16 cellular contexts compared by ENCODE assay signal in genomic region chr15:75864213-75865059, GRCh38. TPM values are rescaled to one million over a fixed set of nuclear protein-coding genes. Genes with fewer than 3 reads are reported as not detected.
A peak's percentile ranks its signal among the peaks of the same experiment; 100 is the strongest.
DNase-seq lines count a peak whose midpoint lies in the region; ATAC-seq, FAIRE-seq and TF ChIP-seq lines count a peak whose summit lies in the region.
"Had no signal": no experiment of that assay in that cellular context is flagged by ENCODE, and none has a peak within 500 bp of the region (broad histone marks: within the 10 kb centered on the region; RNA-seq: fewer than 3 reads in every experiment).

No MANE protein-coding gene starts in this region.

- H3K9me1 ChIP-seq in K562 (ENCODE audit: control insufficient read depth, insufficient read depth, low read length) = no peaks in the 10 kb centered on the region

- H3K4me2 ChIP-seq in GM23338 (no peak overlapping the region), K562 (ENCODE audit: insufficient read depth, low read length) (no peak overlapping the region)

- ATAC-seq in GM23338 (no peak), K562 (peak; percentile 29; the same call in 2 of the 3 replicates)
- ATAC-seq: CD8-positive, alpha-beta T cell; SK-N-SH treated with all-trans-retinoic acid at 6 μM for 48 hours had no signal

- no peak for DNase-seq in GM23338 (ENCODE audit: low spot score)
- DNase-seq in K562 (ENCODE audit: extremely low read depth in 1 of 4, low spot score in 3 of 4) = no peak
- no peak for DNase-seq in small intestine
- no peak for DNase-seq in iPS-NIHi7 (ENCODE audit: extremely low spot score)
- DNase-seq in left ventricle myocardium inferior = no peak
- DNase-seq in hippocampal formation (lab: John Stamatoyannopoulos, UW) = no peak
- DNase-seq: BE2C; CD8-positive, alpha-beta T cell; NCI-H1417; NCI-H2029; NCI-H2171 treated with DMSO at 0.1 percent for 48 hours; NCI-H82; Peyer's patch; Right ventricle myocardium superior had no signal

- no peaks in the 10 kb centered on the region for H3K9me2 ChIP-seq in GM23338 (ENCODE audit: insufficient read depth)

- peaks cover 33% of the 10 kb centered on the region for H3K36me3 Mint-ChIP-seq in GM23338 (ENCODE audit: low read depth)

- peak overlapping the region in 1 of 2 experiments; percentile 31; a peak in 1 of 4 replicates for H3K9ac ChIP-seq in K562 (ENCODE audit: insufficient read depth in 1 of 2, low read depth in 2 of 2, low read length in 2 of 2)

- WGBS in K562 (ENCODE audit: insufficient coverage, low coverage, missing lambda C conversion rate) = 37% methylated on average over 4 of the region's 5 CpGs
- WGBS in small intestine, 3 donors = 66 to 76% (median 73%) methylated on average over 5 of the region's 5 CpGs

- H3K9me3 ChIP-seq in KOPT-K1 (ENCODE audit: insufficient read depth, low read length, poor library complexity, severe bottlenecking) (no peaks in the 10 kb centered on the region), K562 (replicated peaks; ENCODE audit: control insufficient read depth, insufficient read depth, low read depth, low read length) (no peaks in the 10 kb centered on the region), small intestine (ENCODE audit: control insufficient read depth, low read depth) (no peaks in the 10 kb centered on the region), left ventricle myocardium inferior (replicated peaks) (no peaks in the 10 kb centered on the region)
- H3K9me3 ChIP-seq: BE2C, Peyer's patch had no signal

- H3K79me2 ChIP-seq in GM23338 (replicated peaks; ENCODE audit: insufficient read depth) (peaks cover 94% of the 10 kb centered on the region), K562 (ENCODE audit: control insufficient read depth, insufficient read depth, low read length) (peaks cover 74% of the 10 kb centered on the region)

- BruUV-seq in K562 (replicated peaks; lab: Mats Ljungman, UMichigan) = no TSS peak

- peaks cover 2% of the 10 kb centered on the region for H3K27me3 Mint-ChIP-seq in GM23338 (ENCODE audit: insufficient read depth, low read depth, poor library complexity)

- no peaks in the 10 kb centered on the region for H3K9me3 Mint-ChIP-seq in GM23338
- H3K9me3 Mint-ChIP-seq: CD8-positive, alpha-beta T cell had no signal

- no peaks in the 10 kb centered on the region for H3F3A ChIP-seq in GM23338 (replicated peaks; ENCODE audit: low read depth)

- H4K20me1 ChIP-seq in GM23338 (replicated peaks; ENCODE audit: insufficient read depth) (no peaks in the 10 kb centered on the region), K562 (replicated peaks; ENCODE audit: control insufficient read depth, insufficient read depth, low read length) (no peaks in the 10 kb centered on the region)

- FAIRE-seq in K562 (lab: Jason Lieb, UNC) (no peak), small intestine (lab: Jason Lieb, UNC) (peak; percentile 71)

- intact Hi-C loops in K562 (cut with micrococcal nuclease) (no loop called here), left ventricle myocardium inferior (cut with micrococcal nuclease) (no loop called here)

- POLR2A ChIA-PET in K562 (lab: Yijun Ruan, JAX) = interaction anchor here (0.9 to 2.0 kb wide), 4 partner anchors 9 to 23 kb away, joined by 3 to 7 read pairs (median 4); no protein-coding TSS in a partner anchor

- peaks cover 33% of the 10 kb centered on the region for H3K4me1 ChIP-seq in GM23338 (ENCODE audit: insufficient read depth)
- peaks cover 0 to 20% of the 10 kb centered on the region in 2 experiments; a peak in 2 of 5 replicates for H3K4me1 ChIP-seq in K562 (replicated peaks in 1 of 2; ENCODE audit: control insufficient read depth in 2 of 2, insufficient read depth in 2 of 2, low read length in 2 of 2)
- H3K4me1 ChIP-seq in small intestine (ENCODE audit: control insufficient read depth in 2 of 2, insufficient read depth in 1 of 2, low read depth in 1 of 2, low read length in 1 of 2) = no peaks in the 10 kb centered on the region
- H3K4me1 ChIP-seq in left ventricle myocardium inferior = peaks cover 37% of the 10 kb centered on the region
- H3K4me1 ChIP-seq: BE2C, Peyer's patch had no signal

- no peak for TF ChIP-seq POLR2A in K562 (conservative IDR thresholded peaks at IDR 0.05)

- peak; percentile 48; the same call in 1 of the 2 replicates for TF ChIP-seq EP300 in K562 (IDR thresholded peaks at IDR 0.05; ENCODE audit: low read length)

- H3K27ac ChIP-seq in GM23338 (ENCODE audit: low read depth) = no peak overlapping the region
- peak overlapping the region; percentile 69 for H3K27ac ChIP-seq in KOPT-K1 (ENCODE audit: low read depth, low read length, poor library complexity, severe bottlenecking)
- peak overlapping the region; percentile 56 for H3K27ac ChIP-seq in K562 (ENCODE audit: extremely low read depth, low read depth, low read length)
- H3K27ac ChIP-seq in small intestine (ENCODE audit: low read depth in 1 of 2, low read length in 1 of 2) = no peak overlapping the region
- no peak overlapping the region for H3K27ac ChIP-seq in left ventricle myocardium inferior (replicated peaks)
- H3K27ac ChIP-seq: Peyer's patch had no signal

- H3K27me3 ChIP-seq in GM23338 (ENCODE audit: insufficient read depth) = no peaks in the 10 kb centered on the region
- H3K27me3 ChIP-seq in K562 (ENCODE audit: control insufficient read depth in 2 of 2, insufficient read depth in 2 of 2, low read length in 2 of 2) = no peaks in the 10 kb centered on the region
- no peaks in the 10 kb centered on the region for H3K27me3 ChIP-seq in small intestine (ENCODE audit: control insufficient read depth in 2 of 2, insufficient read depth in 2 of 2, low read length in 2 of 2)
- no peaks in the 10 kb centered on the region for H3K27me3 ChIP-seq in left ventricle myocardium inferior (ENCODE audit: low read depth)
- H3K27me3 ChIP-seq: BE2C, Peyer's patch had no signal

- no peaks in the 10 kb centered on the region; the same call in 1 of the 2 replicates for H3K36me3 ChIP-seq in GM23338 (ENCODE audit: insufficient read depth)
- peaks cover 49% of the 10 kb centered on the region for H3K36me3 ChIP-seq in KOPT-K1 (ENCODE audit: insufficient read depth, low read length)
- peaks cover 69% of the 10 kb centered on the region for H3K36me3 ChIP-seq in K562 (ENCODE audit: control insufficient read depth, insufficient read depth, low read length)
- peaks cover 0 to 1% of the 10 kb centered on the region in 2 donors for H3K36me3 ChIP-seq in small intestine (ENCODE audit: control insufficient read depth in 2 of 2, insufficient read depth in 2 of 2, low read length in 2 of 2)
- H3K36me3 ChIP-seq in left ventricle myocardium inferior = peaks cover 19% of the 10 kb centered on the region
- H3K36me3 ChIP-seq: BE2C, Peyer's patch had no signal

- H3K4me3 ChIP-seq in GM23338 (no peak overlapping the region), K562 (no peak overlapping the region), small intestine (ENCODE audit: low read depth in 1 of 2, low read length in 2 of 2) (no peak overlapping the region), left ventricle myocardium inferior (no peak overlapping the region)
- H3K4me3 ChIP-seq: Peyer's patch had no signal

- peaks cover 40% of the 10 kb centered on the region for H3K4me1 Mint-ChIP-seq in GM23338

- TF ChIP-seq CTCF in GM23338 (conservative IDR thresholded peaks at IDR 0.05; ENCODE audit: low read depth in 2 of 2) = no peak
- no peak for TF ChIP-seq CTCF in K562 (IDR thresholded peaks at IDR 0.05 in 2 of 3, conservative IDR thresholded peaks at IDR 0.05 in 1 of 3; ENCODE audit: insufficient read depth in 2 of 3, low read depth in 1 of 3, low read length in 3 of 3)
- TF ChIP-seq CTCF in left ventricle myocardium inferior (IDR thresholded peaks at IDR 0.05; ENCODE audit: borderline replicate concordance) = no peak

- peak overlapping the region; percentile 78 for H3K27ac Mint-ChIP-seq in GM23338
- H3K27ac Mint-ChIP-seq: CD8-positive, alpha-beta T cell had no signal

- TF ChIP-seq RAD21 in K562 (CRISPR knock-in tag; conservative IDR thresholded peaks at IDR 0.05 in 1 of 2, IDR thresholded peaks at IDR 0.05 in 1 of 2) = 0 out of 4 replicates have a peak, but pooled peaks of 1 of the 2 experiments have one; percentile 9

- H2AFZ ChIP-seq in GM23338 (no peak overlapping the region), K562 (ENCODE audit: low read depth, low read length) (no peak overlapping the region)

- in situ Hi-C loops in K562 (cut with MboI) = no loop called here

- no peak overlapping the region for H3K4me3 Mint-ChIP-seq in GM23338
- H3K4me3 Mint-ChIP-seq: CD8-positive, alpha-beta T cell had no signal

- CTCF ChIA-PET in K562 (lab: Yijun Ruan, JAX; ENCODE audit: low intra/inter-chr PET ratio) = no interaction called here

RNA-seq across cellular contexts. Expression of gene UBE2Q2, which starts 21.2 kb away (rescaled TPM):
- 29.3 and 37.6 TPM in 2 replicates for total RNA-seq in GM23338 (2014; rRNA removed; shearing (Covaris generic))
- polyA plus RNA-seq in GM23338 (2016; fragmentation: Nextera tagmentation; extraction: Ambion mirVana) (14.9 and 23.7 TPM in 2 replicates), K562 (2011; rRNA removed) (15.4 and 19.2 TPM in 2 replicates), K562 (2014; fragmentation: Illumina TruSeq; extraction: Trizol) (13.4 and 16.9 TPM in 2 replicates), K562 (2014; fragmentation: Nextera tagmentation; extraction: Ambion mirVana) (1 to 10 TPM; 6.2 to 7.1 TPM), K562 (2014; rRNA removed) (13.0 and 13.5 TPM in 2 replicates), small intestine (10 to 100 TPM in 1 of 3 donors, 1 to 10 TPM in 2; 2.5 to 14.8 (median 8.9) TPM)
- 25.9 and 57.4 TPM in 2 replicates for total RNA-seq in K562 (2011; cell fraction: chromatin; rRNA removed; ENCODE audit: low replicate concordance)
- 17.8 and 19.2 TPM in 2 replicates for total RNA-seq in K562 (2011; cell fraction: nucleolus; rRNA removed)
- total RNA-seq in K562 (2011; cell fraction: nucleoplasm; rRNA removed) = 40.3 and 64.1 TPM in 2 replicates
- total RNA-seq in K562 (2014; rRNA removed) (11.6 and 12.1 TPM in 2 replicates), K562 (2014; rRNA removed; fragmentation: Illumina TruSeq; extraction: Trizol) (22.0 and 22.9 TPM in 2 replicates), K562 (2015; rRNA removed; fragmentation: Illumina TruSeq; extraction: Trizol) (20.2 and 24.0 TPM in 2 replicates), K562 (2021) (15.2 and 16.2 TPM in 2 replicates), left ventricle myocardium inferior (27.8 TPM)
- 5.5 and 7.4 TPM in 2 replicates for polyA plus RNA-seq in K562 (2011; cell fraction: cytosol; rRNA removed)
- 19.2 and 26.7 TPM in 2 replicates for polyA plus RNA-seq in K562 (2011; cell fraction: nucleus; rRNA removed)
- 13.1 and 13.6 TPM in 2 replicates for polyA plus RNA-seq in K562 (2012)
- polyA minus RNA-seq in K562 (2011; rRNA and poly(A)+ RNA removed) = 16.7 and 18.0 TPM in 2 replicates
- polyA minus RNA-seq in K562 (2011; cell fraction: cytosol; rRNA and poly(A)+ RNA removed) = 6.3 and 6.8 TPM in 2 replicates
- polyA minus RNA-seq in K562 (2011; cell fraction: nucleus; rRNA and poly(A)+ RNA removed) = 25.3 and 28.0 TPM in 2 replicates

RNA-seq across cellular contexts. Expression of gene FBXO22, which starts 39.2 kb away (rescaled TPM):
- 79.8 and 89.8 TPM in 2 replicates for total RNA-seq in GM23338 (2014; rRNA removed; shearing (Covaris generic))
- polyA plus RNA-seq in GM23338 (2016; fragmentation: Nextera tagmentation; extraction: Ambion mirVana) = 72.8 and 94.5 TPM in 2 replicates
- 64.2 and 108 TPM in 2 replicates for total RNA-seq in K562 (2011; cell fraction: chromatin; rRNA removed; ENCODE audit: low replicate concordance)
- 35.4 and 44.9 TPM in 2 replicates for total RNA-seq in K562 (2011; cell fraction: nucleolus; rRNA removed)
- 59.8 and 82.0 TPM in 2 replicates for total RNA-seq in K562 (2011; cell fraction: nucleoplasm; rRNA removed)
- total RNA-seq in K562 (2014; rRNA removed) = 68.8 and 69.6 TPM in 2 replicates
- total RNA-seq in K562 (2014; rRNA removed; fragmentation: Illumina TruSeq; extraction: Trizol) = 75.5 and 81.7 TPM in 2 replicates
- total RNA-seq in K562 (2015; rRNA removed; fragmentation: Illumina TruSeq; extraction: Trizol) = 52.7 and 53.0 TPM in 2 replicates
- 81.4 and 85.9 TPM in 2 replicates for total RNA-seq in K562 (2021)
- 76.6 and 99.4 TPM in 2 replicates for polyA plus RNA-seq in K562 (2011; rRNA removed)
- polyA plus RNA-seq in K562 (2011; cell fraction: cytosol; rRNA removed) = 45.7 and 49.8 TPM in 2 replicates
- polyA plus RNA-seq in K562 (2011; cell fraction: nucleus; rRNA removed) = 61.1 and 62.7 TPM in 2 replicates
- polyA plus RNA-seq in K562 (2012) = 49.0 and 61.2 TPM in 2 replicates
- polyA plus RNA-seq in K562 (2014; fragmentation: Illumina TruSeq; extraction: Trizol) = 53.4 and 66.5 TPM in 2 replicates
- polyA plus RNA-seq in K562 (2014; fragmentation: Nextera tagmentation; extraction: Ambion mirVana) = 10 to 100 TPM; 24.4 to 31.0 TPM
- 54.8 and 63.4 TPM in 2 replicates for polyA plus RNA-seq in K562 (2014; rRNA removed)
- 74.7 and 82.1 TPM in 2 replicates for polyA minus RNA-seq in K562 (2011; rRNA and poly(A)+ RNA removed)
- polyA minus RNA-seq in K562 (2011; cell fraction: cytosol; rRNA and poly(A)+ RNA removed) = 41.8 and 46.7 TPM in 2 replicates
- polyA minus RNA-seq in K562 (2011; cell fraction: nucleus; rRNA and poly(A)+ RNA removed) = 35.5 and 53.4 TPM in 2 replicates
- 10 to 100 TPM; 11.6 to 19.7 (median 17.4) TPM for polyA plus RNA-seq in small intestine
- 21.1 TPM for total RNA-seq in left ventricle myocardium inferior

Comparison
In these comparisons a context has a peak if more than half of its experiments do, and no peak if none do; other contexts are left out.
1. H3K27ac ChIP-seq: peak in KOPT-K1 (single experiment) and K562 (single experiment); none in GM23338 (single experiment), small intestine (0 of 2) and left ventricle myocardium inferior (single experiment).